19 cellular contexts compared by ENCODE assay signal in the genomic region with DNA sequence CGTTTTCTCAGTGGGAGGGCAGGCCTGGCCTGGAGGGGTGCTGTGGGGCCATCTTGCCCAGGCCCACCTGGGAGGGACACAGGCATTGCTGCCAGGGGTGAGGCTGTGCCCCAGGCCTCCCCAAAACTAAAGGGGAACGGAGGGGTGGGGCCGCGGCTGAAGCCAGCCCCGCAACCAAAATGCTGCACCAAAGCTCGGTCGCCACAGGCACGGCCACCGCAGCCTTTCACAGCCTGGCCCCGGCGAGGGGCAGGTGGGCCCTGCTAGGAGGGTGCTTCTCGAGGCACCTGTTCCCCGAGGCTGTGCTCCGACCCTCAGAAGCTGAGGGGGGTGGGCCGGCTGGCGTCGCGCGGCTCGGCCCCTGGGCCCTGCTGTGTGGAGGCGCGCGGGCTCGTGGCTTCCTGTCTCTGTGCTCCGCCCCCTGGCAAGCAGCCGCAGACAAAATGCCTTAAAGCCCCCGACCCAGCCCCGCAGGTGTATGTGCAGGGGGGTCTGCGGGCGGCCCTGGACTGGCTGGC. TPM values are rescaled to one million over a fixed set of nuclear protein-coding genes. Genes with fewer than 3 reads are reported as not detected.
A peak's percentile ranks its signal among the peaks of the same experiment; 100 is the strongest.
DNase-seq lines count a peak whose midpoint lies in the region; TF ChIP-seq lines count a peak whose summit lies in the region.
"Had no signal": no experiment of that assay in that cellular context is flagged by ENCODE, and none has a peak within 500 bp of the region (broad histone marks: within the 10 kb centered on the region; RNA-seq: fewer than 3 reads in every experiment).

No MANE protein-coding gene starts in this region.

- no peak for TF ChIP-seq POLR2A in esophagus squamous epithelium (IDR thresholded peaks at IDR 0.05)
- TF ChIP-seq POLR2A in adrenal gland (IDR thresholded peaks at IDR 0.05) = no peak

- no peak overlapping the region for H3K27ac Mint-ChIP-seq in glutamatergic neuron (ENCODE audit: unreplicated experiment)
- H3K27ac Mint-ChIP-seq in T-helper 2 cell treated with Interferon-gamma antibody and Interleukin-4, amounts not matched to agents 5 μg/mL and 100 μg/mL, for 36 hours = no peak overlapping the region
- H3K27ac Mint-ChIP-seq: activated CD4-positive, alpha-beta T cell treated with anti-CD3 and anti-CD28 coated beads for 36 hours; T-helper 17 cell had no signal

- H3K9me3 ChIP-seq in BLaER1 (peaks cover 24% of the 10 kb centered on the region), esophagus squamous epithelium (peaks cover 0 to 15% (median 14%) of the 10 kb centered on the region in 3 donors), adrenal gland (replicated peaks in 1 of 3) (no peaks in the 10 kb centered on the region)
- H3K9me3 ChIP-seq: BE2C had no signal

- peaks cover 1% of the 10 kb centered on the region for H3K9me3 Mint-ChIP-seq in glutamatergic neuron (ENCODE audit: unreplicated experiment)
- H3K9me3 Mint-ChIP-seq in T-helper 2 cell treated with Interferon-gamma antibody and Interleukin-4, amounts not matched to agents 5 μg/mL and 100 μg/mL, for 36 hours = peaks cover 10% of the 10 kb centered on the region
- H3K9me3 Mint-ChIP-seq: activated T-cell treated with anti-CD3 and anti-CD28 coated beads, Interleukin-2, amount 50 U/mL, for 4 hours had no signal

- peak; percentile 44 for DNase-seq in H7
- DNase-seq in glutamatergic neuron = peak; percentile 16
- peak; percentile 5 for DNase-seq in retina
- DNase-seq in esophagus squamous epithelium (lab: John Stamatoyannopoulos, UW) = no peak
- DNase-seq in T-helper 2 cell treated with Interferon-gamma antibody and Interleukin-4, amounts not matched to agents 5 μg/mL and 100 μg/mL, for 36 hours (ENCODE audit: low spot score) = no peak
- DNase-seq in adrenal gland = no peak
- DNase-seq in hippocampal formation (lab: John Stamatoyannopoulos, UW) = no peak
- DNase-seq: activated CD4-positive, alpha-beta T cell treated with anti-CD3 and anti-CD28 coated beads for 36 hours; activated T-cell treated with anti-CD3 and anti-CD28 coated beads, Interleukin-2, amount 50 U/mL, for 4 hours; amniotic stem cell; BE2C; cortex of kidney; DMS153; hypothalamus; NCI-H1092; T-helper 17 cell; trophoblast cell had no signal

- H3K4me3 ChIP-seq in BLaER1 (peak overlapping the region; percentile 68), H7 (ENCODE audit: insufficient read depth, low read depth, low read length) (no peak overlapping the region), esophagus squamous epithelium (no peak overlapping the region), adrenal gland (no peak overlapping the region)

- no peak overlapping the region for H3K4me3 Mint-ChIP-seq in glutamatergic neuron (ENCODE audit: unreplicated experiment)
- H3K4me3 Mint-ChIP-seq in T-helper 2 cell treated with Interferon-gamma antibody and Interleukin-4, amounts not matched to agents 5 μg/mL and 100 μg/mL, for 36 hours = no peak overlapping the region
- H3K4me3 Mint-ChIP-seq: activated CD4-positive, alpha-beta T cell treated with anti-CD3 and anti-CD28 coated beads for 36 hours; activated T-cell treated with anti-CD3 and anti-CD28 coated beads, Interleukin-2, amount 50 U/mL, for 4 hours; T-helper 17 cell had no signal

- H3K27me3 ChIP-seq in BLaER1 (no peaks in the 10 kb centered on the region), H7 (ENCODE audit: control insufficient read depth, insufficient read depth, low read length) (no peaks in the 10 kb centered on the region), esophagus squamous epithelium (no peaks in the 10 kb centered on the region), adrenal gland (no peaks in the 10 kb centered on the region)
- H3K27me3 ChIP-seq: BE2C had no signal

- H3K36me3 ChIP-seq in BLaER1 (peaks cover 25% of the 10 kb centered on the region), H7 (replicated peaks; ENCODE audit: control insufficient read depth, insufficient read depth, low read length) (no peaks in the 10 kb centered on the region), esophagus squamous epithelium (peaks cover 9 to 78% (median 13%) of the 10 kb centered on the region in 3 donors), adrenal gland (replicated peaks in 1 of 2) (peaks cover 0 to 10% of the 10 kb centered on the region in 2 donors)
- H3K36me3 ChIP-seq: BE2C had no signal

- peak overlapping the region; percentile 77 for H3K9ac ChIP-seq in BLaER1

- intact Hi-C loops in esophagus squamous epithelium (cut with DNase I) = no loop called here
- intact Hi-C loops in adrenal gland (cut with DNase I) = no loop called here

- H4K20me1 ChIP-seq in BLaER1 = no peaks in the 10 kb centered on the region

- 80 to 83% methylated on average over 4 to 16 of the region's 30 CpGs for WGBS in esophagus squamous epithelium, 2 donors
- WGBS in adrenal gland, 4 donors = 72 to 93% (median 76%) methylated on average over 8 to 30 of the region's 30 CpGs

- peaks cover 6% of the 10 kb centered on the region for H3K36me3 Mint-ChIP-seq in glutamatergic neuron (ENCODE audit: unreplicated experiment)
- H3K36me3 Mint-ChIP-seq in T-helper 2 cell treated with Interferon-gamma antibody and Interleukin-4, amounts not matched to agents 5 μg/mL and 100 μg/mL, for 36 hours (ENCODE audit: low read depth) = peaks cover 85% of the 10 kb centered on the region

- H3K4me2 ChIP-seq in BLaER1 = peak overlapping the region; percentile 73

- no peaks in the 10 kb centered on the region for H3K4me1 Mint-ChIP-seq in glutamatergic neuron (ENCODE audit: low read depth, unreplicated experiment)
- peaks cover 13% of the 10 kb centered on the region for H3K4me1 Mint-ChIP-seq in T-helper 2 cell treated with Interferon-gamma antibody and Interleukin-4, amounts not matched to agents 5 μg/mL and 100 μg/mL, for 36 hours (ENCODE audit: low read depth)
- H3K4me1 Mint-ChIP-seq: activated CD4-positive, alpha-beta T cell treated with anti-CD3 and anti-CD28 coated beads for 36 hours; T-helper 17 cell had no signal

- TF ChIP-seq CTCF in glutamatergic neuron (IDR thresholded peaks at IDR 0.05; ENCODE audit: partially characterized antibody, unreplicated experiment) (no peak), esophagus squamous epithelium (IDR thresholded peaks at IDR 0.05) (no peak), adrenal gland (IDR thresholded peaks at IDR 0.05) (no peak)

- no peaks in the 10 kb centered on the region for H3K4me1 ChIP-seq in BLaER1
- H3K4me1 ChIP-seq in esophagus squamous epithelium = no peaks in the 10 kb centered on the region
- no peaks in the 10 kb centered on the region for H3K4me1 ChIP-seq in adrenal gland (replicated peaks in 1 of 2)
- H3K4me1 ChIP-seq: BE2C had no signal

- no peaks in the 10 kb centered on the region for H3K27me3 Mint-ChIP-seq in glutamatergic neuron (ENCODE audit: unreplicated experiment)
- H3K27me3 Mint-ChIP-seq in T-helper 2 cell treated with Interferon-gamma antibody and Interleukin-4, amounts not matched to agents 5 μg/mL and 100 μg/mL, for 36 hours (ENCODE audit: low read depth) = no peaks in the 10 kb centered on the region
- H3K27me3 Mint-ChIP-seq: activated CD4-positive, alpha-beta T cell treated with anti-CD3 and anti-CD28 coated beads for 36 hours; naive thymus-derived CD8-positive, alpha-beta T cell; T-helper 17 cell had no signal

- H3K27ac ChIP-seq in BLaER1 (peak overlapping the region; percentile 66), esophagus squamous epithelium (no peak overlapping the region), adrenal gland (no peak overlapping the region)

RNA-seq across cellular contexts. Expression of gene JAK2, which starts 57.6 kb away (rescaled TPM):
- 2.8 and 4.8 TPM in 2 replicates for total RNA-seq in H7 (2014; rRNA removed; shearing (Covaris generic))
- total RNA-seq in glutamatergic neuron (ENCODE audit: unreplicated experiment) = 5.8 TPM
- total RNA-seq in esophagus squamous epithelium = 10 to 100 TPM; 11.1 to 18.9 (median 11.9) TPM
- 10 to 100 TPM in 6 of 8 donors, 1 to 10 TPM in 2; 6.9 to 21.0 (median 13.1) TPM for total RNA-seq in adrenal gland
- polyA plus RNA-seq in adrenal gland = 10 to 100 TPM in 1 of 3 donors, 1 to 10 TPM in 2; 3.5 to 12.8 (median 5.7) TPM

Comparison
In these comparisons a context has a peak if more than half of its experiments do, and no peak if none do; other contexts are left out.
1. DNase-seq: peak in H7 (single experiment), glutamatergic neuron (single experiment) and retina (single experiment); none in esophagus squamous epithelium (single experiment), T-helper 2 cell treated with Interferon-gamma antibody and Interleukin-4, amounts not matched to agents 5 μg/mL and 100 μg/mL, for 36 hours (single experiment), adrenal gland (0 of 7) and hippocampal formation (0 of 2).